In genomic region chr9:123355761-123356520, GRCh38 we compare ENCODE assay signal across 13 cellular contexts. TPM values are rescaled to one million over a fixed set of nuclear protein-coding genes. Genes with fewer than 3 reads are reported as not detected.
DNase-seq lines count a peak whose midpoint lies in the region; ATAC-seq, FAIRE-seq and TF ChIP-seq lines count a peak whose summit lies in the region.
"Had no signal": no experiment of that assay in that cellular context is flagged by ENCODE, and none has a peak within 500 bp of the region (broad histone marks: within the 10 kb centered on the region; RNA-seq: fewer than 3 reads in every experiment).

Gene CRB2 (plus strand): TSS chr9:123356197. CDS start chr9:123356261, 64 bp downstream.

- peak; percentile 12 for DNase-seq in GM12892 (ENCODE audit: insufficient read length)
- DNase-seq in NCI-H69 (lab: John Stamatoyannopoulos, UW): peak; percentile 32
- peak; percentile 51 for DNase-seq in endothelial cell (ENCODE audit: low spot score)
- no peak for DNase-seq in NCI-H1436 (lab: John Stamatoyannopoulos, UW)
- DNase-seq: activated T-cell treated with anti-CD3 and anti-CD28 coated beads, Interleukin-2, amount 50 U/mL, for 48 hours; CD4-positive, CD25-positive, alpha-beta regulatory T cell; naive thymus-derived CD4-positive, alpha-beta T cell; NCI-H1694; PC-9 had no signal

- H3K27me3 ChIP-seq in neural cell (ENCODE audit: insufficient read depth, low read depth, low read length): no peaks in the 10 kb centered on the region

- no peaks in the 10 kb centered on the region for H3K9me3 ChIP-seq in neural cell (ENCODE audit: low read length)

- TF ChIP-seq EP300 in neural cell (conservative IDR thresholded peaks at IDR 0.05; ENCODE audit: poor library complexity, severe bottlenecking): no peak

- no peak for TF ChIP-seq CTCF in endothelial cell (IDR thresholded peaks at IDR 0.05; ENCODE audit: unreplicated experiment)
- TF ChIP-seq CTCF in neural cell (IDR thresholded peaks at IDR 0.05; ENCODE audit: poor library complexity, severe bottlenecking): no peak

- no peaks in the 10 kb centered on the region for H3K36me3 Mint-ChIP-seq in endothelial cell (ENCODE audit: low read depth, unreplicated experiment)
- H3K36me3 Mint-ChIP-seq: CD4-positive, CD25-positive, alpha-beta regulatory T cell; naive thymus-derived CD4-positive, alpha-beta T cell had no signal

- peak within 1 kb of the TSS; percentile 35 for H3K4me3 ChIP-seq in neural cell (ENCODE audit: low read length)
- H3K4me3 ChIP-seq: PC-9 had no signal

- no peak for TF ChIP-seq POLR2A in GM12892 (IDR thresholded peaks at IDR 0.05; ENCODE audit: low read depth, low read length)

- peak within 1 kb of the TSS; percentile 32 for H3K9ac ChIP-seq in neural cell (ENCODE audit: low read length)

- H3K27me3 Mint-ChIP-seq in endothelial cell (ENCODE audit: unreplicated experiment): peaks cover 16% of the 10 kb centered on the region

- no peak for ATAC-seq in GM21381 (IDR thresholded peaks at IDR 0.05; ENCODE audit: unreplicated experiment)
- ATAC-seq in HG02610 (IDR thresholded peaks at IDR 0.05; ENCODE audit: unreplicated experiment): no peak
- ATAC-seq in HG02759 (IDR thresholded peaks at IDR 0.05; ENCODE audit: unreplicated experiment): no peak
- ATAC-seq: naive thymus-derived CD4-positive, alpha-beta T cell had no signal

- no peak within 1 kb of the TSS for H2AFZ ChIP-seq in neural cell (ENCODE audit: low read depth, low read length)
- H2AFZ ChIP-seq: PC-9 had no signal

- H3K27ac ChIP-seq in neural cell (ENCODE audit: low read length): no peak within 1 kb of the TSS
- H3K27ac ChIP-seq: PC-9 had no signal

- TF ChIP-seq RAD21 in neural cell (conservative IDR thresholded peaks at IDR 0.05): no peak

- H3K9me2 ChIP-seq in neural cell (ENCODE audit: insufficient read depth, low read length): no peaks in the 10 kb centered on the region

- no peak within 1 kb of the TSS for H3K27ac Mint-ChIP-seq in endothelial cell (ENCODE audit: unreplicated experiment)

- no peak within 1 kb of the TSS for H3K4me3 Mint-ChIP-seq in endothelial cell (ENCODE audit: unreplicated experiment)
- H3K4me3 Mint-ChIP-seq: CD4-positive, CD25-positive, alpha-beta regulatory T cell; naive thymus-derived CD4-positive, alpha-beta T cell had no signal

- H3K4me1 Mint-ChIP-seq in endothelial cell (ENCODE audit: unreplicated experiment): peaks cover 10% of the 10 kb centered on the region

- no peaks in the 10 kb centered on the region for H4K20me1 ChIP-seq in neural cell (ENCODE audit: insufficient read depth)

- no peaks in the 10 kb centered on the region for H3F3A ChIP-seq in neural cell (ENCODE audit: insufficient read depth, low read length, poor library complexity, severe bottlenecking)

- no peaks in the 10 kb centered on the region for H3K9me3 Mint-ChIP-seq in endothelial cell (ENCODE audit: unreplicated experiment)
- H3K9me3 Mint-ChIP-seq: CD4-positive, CD25-positive, alpha-beta regulatory T cell; naive thymus-derived CD4-positive, alpha-beta T cell had no signal

- no peak within 1 kb of the TSS for H3K4me2 ChIP-seq in neural cell (ENCODE audit: low read length)
- H3K4me2 ChIP-seq: PC-9 had no signal

- FAIRE-seq in GM12892 (lab: Jason Lieb, UNC): no peak

- H3K36me3 ChIP-seq in neural cell (ENCODE audit: insufficient read depth, low read length): no peaks in the 10 kb centered on the region

- peaks cover 43% of the 10 kb centered on the region for H3K79me2 ChIP-seq in neural cell (replicated peaks; ENCODE audit: insufficient read depth, low read length)

TF ChIP-seq in neural cell, 6 proteins besides CTCF, POLR2A, EP300 and RAD21:
- no peak for TF ChIP-seq TAF1 (IDR thresholded peaks at IDR 0.05; ENCODE audit: low read depth)
- no peak for TF ChIP-seq SMC3 (conservative IDR thresholded peaks at IDR 0.05; ENCODE audit: poor library complexity)
- TF ChIP-seq MXI1 (conservative IDR thresholded peaks at IDR 0.05; ENCODE audit: poor library complexity, severe bottlenecking): no peak
- no peak for TF ChIP-seq POLR2AphosphoS5 (IDR thresholded peaks at IDR 0.05)
- TF ChIP-seq EZH2 (IDR thresholded peaks at IDR 0.05; ENCODE audit: borderline replicate concordance, insufficient read depth, low read length, poor library complexity, severe bottlenecking): no peak
- TF ChIP-seq REST (IDR thresholded peaks at IDR 0.05; ENCODE audit: borderline replicate concordance): no peak
TF ChIP-seq in neural cell: peak in this region for 0.

RNA-seq across cellular contexts. Expression of gene CRB2, which starts in this region (rescaled TPM):
- 0.42 TPM for polyA plus RNA-seq in GM12892 (2012; ENCODE audit: missing spikeins)
- 0.18 TPM for total RNA-seq in endothelial cell (ENCODE audit: unreplicated experiment)
- polyA plus RNA-seq in neural cell: 0.32 and 0.70 TPM in 2 replicates
- 1.2 and 1.3 TPM in 2 replicates for polyA minus RNA-seq in neural cell
- total RNA-seq: CD4-positive, CD25-positive, alpha-beta regulatory T cell; naive thymus-derived CD4-positive, alpha-beta T cell; PC-9 had no signal
- polyA plus RNA-seq: naive thymus-derived CD4-positive, alpha-beta T cell had no signal

Comparison
In these comparisons a context has a peak if more than half of its experiments do, and no peak if none do; other contexts are left out.
1. Peak in DNase-seq in endothelial cell; RNA of the gene not detected or under 1 TPM.